ENCODE assay signal across 25 cellular contexts in genomic region chr21:33510826-33511225, GRCh38.
"Had no signal": no experiment of that assay in that cellular context is flagged by ENCODE, and none has a peak within 500 bp of the region (broad histone marks: within the 10 kb centered on the region; RNA-seq: fewer than 3 reads in every experiment).

No MANE protein-coding gene starts in this region.

- H3K4me1 ChIP-seq: esophagus squamous epithelium, gastroesophageal sphincter, neural progenitor cell, parathyroid adenoma, prostate gland, right lobe of liver, suprapubic skin, tibial artery, vagina had no signal

- H3K27ac ChIP-seq: epithelial cell of prostate, esophagus squamous epithelium, gastroesophageal sphincter, neural progenitor cell, parathyroid adenoma, prostate gland, right lobe of liver, suprapubic skin, tibial artery, upper lobe of right lung, vagina had no signal

- H3K27me3 Mint-ChIP-seq: effector memory CD8-positive, alpha-beta T cell; natural killer cell treated with Interleukin-12 subunit alpha and Interleukin-12 subunit beta and Interleukin-15 and Interleukin-18, amount 100 ng/mL, for 72 hours had no signal

- H3K9me3 ChIP-seq: esophagus squamous epithelium, gastroesophageal sphincter, prostate gland, right lobe of liver, suprapubic skin, tibial artery, upper lobe of right lung, vagina had no signal

- H3K27ac Mint-ChIP-seq: effector memory CD8-positive, alpha-beta T cell; natural killer cell treated with Interleukin-12 subunit alpha and Interleukin-12 subunit beta and Interleukin-15 and Interleukin-18, amount 100 ng/mL, for 72 hours; neural progenitor cell; stimulated activated effector memory CD8-positive, alpha-beta T cell treated with anti-CD3 and anti-CD28 coated beads, Interleukin-12 subunit alpha, Interleukin-12 subunit beta, amount 100 ng/mL, for 72 hours had no signal

- H3K4me3 Mint-ChIP-seq: effector memory CD8-positive, alpha-beta T cell; natural killer cell treated with Interleukin-12 subunit alpha and Interleukin-12 subunit beta and Interleukin-15 and Interleukin-18, amount 100 ng/mL, for 72 hours; neural progenitor cell; stimulated activated effector memory CD8-positive, alpha-beta T cell treated with anti-CD3 and anti-CD28 coated beads, Interleukin-12 subunit alpha, Interleukin-12 subunit beta, amount 100 ng/mL, for 72 hours had no signal

- H3K9me3 Mint-ChIP-seq: effector memory CD8-positive, alpha-beta T cell; natural killer cell treated with Interleukin-12 subunit alpha and Interleukin-12 subunit beta and Interleukin-15 and Interleukin-18, amount 100 ng/mL, for 72 hours; neural progenitor cell; stimulated activated effector memory CD8-positive, alpha-beta T cell treated with anti-CD3 and anti-CD28 coated beads, Interleukin-12 subunit alpha, Interleukin-12 subunit beta, amount 100 ng/mL, for 72 hours had no signal

- H3K79me2 ChIP-seq: parathyroid adenoma had no signal

- ATAC-seq: effector memory CD8-positive, alpha-beta T cell; gastroesophageal sphincter; left colon; left ventricle myocardium superior; natural killer cell treated with Interleukin-12 subunit alpha and Interleukin-12 subunit beta and Interleukin-15 and Interleukin-18, amount 100 ng/mL, for 72 hours; right lobe of liver; stimulated activated effector memory CD8-positive, alpha-beta T cell treated with anti-CD3 and anti-CD28 coated beads, Interleukin-12 subunit alpha, Interleukin-12 subunit beta, amount 100 ng/mL, for 72 hours; stimulated activated naive CD8-positive, alpha-beta T cell treated with anti-CD3 and anti-CD28 coated beads, Interleukin-15, Interleukin-2, amounts not matched to agents 100 U/mL and 50 U/mL, for 24 hours; upper lobe of right lung had no signal

- DNase-seq: effector memory CD8-positive, alpha-beta T cell; esophagus squamous epithelium; foreskin fibroblast; glutamatergic neuron; left colon; left ventricle myocardium superior; mesenchymal stem cell; midbrain; retina; right lobe of liver; stimulated activated CD4-positive, alpha-beta T cell treated with anti-CD3 and anti-CD28 coated beads, Interleukin-4, amount 100 ng/mL, for 1 hour; stimulated activated CD8-positive, alpha-beta memory T cell treated with anti-CD3 and anti-CD28 coated beads, Interleukin-4, amount 100 ng/mL, for 48 hours; stimulated activated naive CD8-positive, alpha-beta T cell treated with anti-CD3 and anti-CD28 coated beads, Interleukin-15, Interleukin-2, amounts not matched to agents 100 U/mL and 50 U/mL, for 24 hours; tibial artery; upper lobe of right lung had no signal

- H3K4me2 ChIP-seq: neural progenitor cell had no signal

- H3K4me1 Mint-ChIP-seq: neural progenitor cell had no signal

- H3K9ac ChIP-seq: neural progenitor cell, parathyroid adenoma had no signal

- H3K27me3 ChIP-seq: esophagus squamous epithelium, gastroesophageal sphincter, neural progenitor cell, right lobe of liver, suprapubic skin, tibial artery, upper lobe of right lung, vagina had no signal

- H3K4me3 ChIP-seq: esophagus squamous epithelium, gastroesophageal sphincter, lung, neural progenitor cell, prostate gland, right lobe of liver, suprapubic skin, tibial artery, upper lobe of right lung, vagina had no signal

- H2AFZ ChIP-seq: neural progenitor cell, parathyroid adenoma had no signal
